1 cellular context compared by ENCODE assay signal in genomic region chr12:122394626-122395194, GRCh38.
TF ChIP-seq lines count a peak whose summit lies in the region.

No MANE protein-coding gene starts in this region.

TF ChIP-seq in endothelial cell of umbilical vein, 7 proteins besides CTCF, POLR2A, EP300 and RAD21:
- no peak for TF ChIP-seq MAX (IDR thresholded peaks at IDR 0.05; ENCODE audit: insufficient read depth, insufficient read length)
- TF ChIP-seq FOS (IDR thresholded peaks at IDR 0.05; ENCODE audit: borderline replicate concordance, insufficient read depth, low read length): no peak
- TF ChIP-seq JUN (IDR thresholded peaks at IDR 0.05; ENCODE audit: borderline replicate concordance, insufficient read depth, insufficient read length, low read depth): no peak
- no peak for TF ChIP-seq POLR2AphosphoS5 (IDR thresholded peaks at IDR 0.05; ENCODE audit: insufficient read depth, low read depth, low read length)
- TF ChIP-seq GATA2 (IDR thresholded peaks at IDR 0.05; ENCODE audit: insufficient read depth, insufficient read length, low read depth, low read length): no peak
- no peak for TF ChIP-seq EZH2 (IDR thresholded peaks at IDR 0.05; ENCODE audit: borderline replicate concordance, low read depth, low read length, severe bottlenecking)
- no peak for TF ChIP-seq MYC (IDR thresholded peaks at IDR 0.05; ENCODE audit: low read depth, low read length)
TF ChIP-seq in endothelial cell of umbilical vein: peak in this region for 0.
